Comparison of ENCODE assay signal across 15 cellular contexts in the genomic region with DNA sequence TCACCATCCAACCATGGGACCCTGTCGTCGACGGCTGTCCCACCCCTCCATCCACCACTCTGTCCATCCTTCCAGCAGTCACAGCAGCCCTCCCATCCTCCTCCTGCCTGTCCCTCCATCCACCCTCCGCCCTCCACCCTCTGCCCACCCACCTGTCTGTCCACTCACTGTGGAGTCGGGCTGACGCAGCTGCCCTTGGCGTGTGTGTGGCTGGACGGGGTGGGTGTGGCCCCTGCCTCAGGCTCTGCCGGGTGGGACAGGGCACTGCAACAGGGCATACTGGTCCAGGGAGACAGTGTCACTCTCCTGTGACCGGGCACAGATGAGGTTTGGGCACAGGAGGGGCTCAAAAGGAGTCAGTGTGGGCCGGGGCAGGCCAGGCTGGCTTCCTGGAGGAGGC. TPM values are rescaled to one million over a fixed set of nuclear protein-coding genes. Genes with fewer than 3 reads are reported as not detected.
DNase-seq lines count a peak whose midpoint lies in the region; ATAC-seq and TF ChIP-seq lines count a peak whose summit lies in the region.
"Had no signal": no experiment of that assay in that cellular context is flagged by ENCODE, and none has a peak within 500 bp of the region (broad histone marks: within the 10 kb centered on the region; RNA-seq: fewer than 3 reads in every experiment).

No MANE protein-coding gene starts in this region.

- H3K9me3 ChIP-seq in hepatocyte (ENCODE audit: low read depth) (no peaks in the 10 kb centered on the region), vagina (no peaks in the 10 kb centered on the region)
- H3K9me3 ChIP-seq: ovary, SJCRH30, thoracic aorta had no signal

- intact Hi-C loops in natural killer cell (cut with micrococcal nuclease) (no loop called here), vagina (cut with DNase I) (no loop called here)

- H3K79me2 ChIP-seq in hepatocyte: peaks cover 17% of the 10 kb centered on the region

- H3K4me1 Mint-ChIP-seq in natural killer cell: peaks cover 0 to 18% of the 10 kb centered on the region in 2 donors
- H3K4me1 Mint-ChIP-seq in natural killer cell treated with Interleukin-12 subunit alpha and Interleukin-12 subunit beta and Interleukin-15 and Interleukin-18, amount 100 ng/mL, for 72 hours (ENCODE audit: low read depth in 2 of 2): peaks cover 0 to 10% of the 10 kb centered on the region in 2 donors

- no peaks in the 10 kb centered on the region for H3K36me3 ChIP-seq in hepatocyte (replicated peaks; ENCODE audit: insufficient read depth, low read depth)
- no peaks in the 10 kb centered on the region for H3K36me3 ChIP-seq in vagina
- H3K36me3 ChIP-seq: ovary, SJCRH30, thoracic aorta had no signal

- H3K27me3 ChIP-seq in hepatocyte (no peaks in the 10 kb centered on the region), vagina (no peaks in the 10 kb centered on the region)
- H3K27me3 ChIP-seq: ovary, SJCRH30 had no signal

- no peaks in the 10 kb centered on the region for H3K9me3 Mint-ChIP-seq in natural killer cell
- H3K9me3 Mint-ChIP-seq in natural killer cell treated with Interleukin-12 subunit alpha and Interleukin-12 subunit beta and Interleukin-15 and Interleukin-18, amount 100 ng/mL, for 72 hours: no peaks in the 10 kb centered on the region

- WGBS in hepatocyte (ENCODE audit: low lambda C conversion rate, missing lambda C conversion rate): 91% methylated on average over 11 of the region's 11 CpGs

- no peaks in the 10 kb centered on the region for H3K27me3 Mint-ChIP-seq in natural killer cell (ENCODE audit: low read depth in 2 of 2)
- H3K27me3 Mint-ChIP-seq in natural killer cell treated with Interleukin-12 subunit alpha and Interleukin-12 subunit beta and Interleukin-15 and Interleukin-18, amount 100 ng/mL, for 72 hours: peaks cover 0 to 4% of the 10 kb centered on the region in 2 donors

- no peak overlapping the region for H2AFZ ChIP-seq in hepatocyte
- H2AFZ ChIP-seq: GM23338 had no signal

- H3K4me1 ChIP-seq in hepatocyte (ENCODE audit: insufficient read depth) (peaks cover 15% of the 10 kb centered on the region), vagina (peaks cover 37% of the 10 kb centered on the region)
- H3K4me1 ChIP-seq: SJCRH30 had no signal

- DNase-seq in natural killer cell: no peak
- DNase-seq in natural killer cell treated with Interleukin-12 subunit alpha and Interleukin-12 subunit beta and Interleukin-15 and Interleukin-18, amount 100 ng/mL, for 72 hours (ENCODE audit: low spot score): no peak
- no peak for DNase-seq in hepatocyte (ENCODE audit: low spot score)
- DNase-seq in vagina (ENCODE audit: extremely low spot score in 2 of 2): no peak
- DNase-seq in NCI-H146 treated with DMSO at 0.1 percent for 48 hours (lab: John Stamatoyannopoulos, UW; ENCODE audit: unreplicated experiment): no peak
- DNase-seq in hippocampal formation (lab: John Stamatoyannopoulos, UW): no peak
- DNase-seq: activated CD4-positive, alpha-beta T cell treated with anti-CD3 and anti-CD28 coated beads, Interleukin-2, amount 50 U/mL, for 4 hours; amygdala; cortex of kidney; NK-92 treated with Interleukin-12 subunit alpha and Interleukin-12 subunit beta, amount 100 ng/mL, for 24 hours; ovary had no signal

- H3K27ac ChIP-seq in hepatocyte: no peak overlapping the region
- H3K27ac ChIP-seq in vagina: peak overlapping the region; percentile 62
- H3K27ac ChIP-seq: ovary, SJCRH30, thoracic aorta had no signal

- TF ChIP-seq CTCF in natural killer cell (IDR thresholded peaks at IDR 0.05): no peak
- no peak for TF ChIP-seq CTCF in hepatocyte (IDR thresholded peaks at IDR 0.05; ENCODE audit: poor library complexity)
- no peak for TF ChIP-seq CTCF in vagina (IDR thresholded peaks at IDR 0.05)

- no peak for TF ChIP-seq POLR2A in vagina (IDR thresholded peaks at IDR 0.05)

- peaks cover 11% of the 10 kb centered on the region for H4K20me1 ChIP-seq in hepatocyte (ENCODE audit: insufficient read depth, poor library complexity, severe bottlenecking)

- no peaks in the 10 kb centered on the region for H3K36me3 Mint-ChIP-seq in natural killer cell
- no peaks in the 10 kb centered on the region for H3K36me3 Mint-ChIP-seq in natural killer cell treated with Interleukin-12 subunit alpha and Interleukin-12 subunit beta and Interleukin-15 and Interleukin-18, amount 100 ng/mL, for 72 hours

- H3K4me3 ChIP-seq in hepatocyte: no peak overlapping the region
- H3K4me3 ChIP-seq in vagina: peak overlapping the region in 1 of 2 donors; percentile 45
- H3K4me3 ChIP-seq: GM23338, lung, SJCRH30 had no signal

- no peaks in the 10 kb centered on the region for H3K9me2 ChIP-seq in hepatocyte (replicated peaks; ENCODE audit: insufficient read depth)

- no peak overlapping the region for H3K27ac Mint-ChIP-seq in natural killer cell
- no peak overlapping the region for H3K27ac Mint-ChIP-seq in natural killer cell treated with Interleukin-12 subunit alpha and Interleukin-12 subunit beta and Interleukin-15 and Interleukin-18, amount 100 ng/mL, for 72 hours
- H3K27ac Mint-ChIP-seq: GM23338 had no signal

- no peak for ATAC-seq in natural killer cell
- ATAC-seq in natural killer cell treated with Interleukin-12 subunit alpha and Interleukin-12 subunit beta and Interleukin-15 and Interleukin-18, amount 100 ng/mL, for 72 hours: no peak

- H3K4me2 ChIP-seq in hepatocyte: peak overlapping the region; percentile 85
- H3K4me2 ChIP-seq: GM23338 had no signal

- H3K4me3 Mint-ChIP-seq in natural killer cell: peak overlapping the region; percentile 40
- H3K4me3 Mint-ChIP-seq in natural killer cell treated with Interleukin-12 subunit alpha and Interleukin-12 subunit beta and Interleukin-15 and Interleukin-18, amount 100 ng/mL, for 72 hours: no peak overlapping the region
- H3K4me3 Mint-ChIP-seq: GM23338 had no signal

RNA-seq across cellular contexts. Expression of a gene that starts 1.9 kb away (rescaled TPM):
- total RNA-seq in natural killer cell (under 1 TPM in 2 of 3 donors, not detected in 1; 0.29 to 0.56 TPM), hepatocyte (55.6 and 62.1 TPM in 2 replicates), vagina (117 TPM)
- total RNA-seq in natural killer cell treated with Interleukin-12 subunit alpha and Interleukin-12 subunit beta and Interleukin-15 and Interleukin-18, amount 100 ng/mL, for 72 hours: not detected
- 89.5 and 91.3 TPM in 2 replicates for polyA plus RNA-seq in hepatocyte
- total RNA-seq: SJCRH30 had no signal

RNA-seq across cellular contexts. Expression of a gene that starts 18.9 kb away (rescaled TPM):
- total RNA-seq in natural killer cell (100 to 1,000 TPM; 619 to 690 (median 666) TPM), hepatocyte (42.4 and 52.1 TPM in 2 replicates), vagina (48.1 TPM)
- total RNA-seq in natural killer cell treated with Interleukin-12 subunit alpha and Interleukin-12 subunit beta and Interleukin-15 and Interleukin-18, amount 100 ng/mL, for 72 hours: 10 to 100 TPM; 39.0 to 44.9 TPM
- polyA plus RNA-seq in hepatocyte: 77.4 and 85.3 TPM in 2 replicates
- total RNA-seq: SJCRH30 had no signal

RNA-seq across cellular contexts. Expression of a gene that starts 26.6 kb away (rescaled TPM):
- total RNA-seq in natural killer cell: 1 to 10 TPM in 2 of 3 donors, under 1 TPM in 1; 0.66 to 1.5 (median 1.5) TPM
- under 1 TPM in 1 of 2 donors, not detected in 1; 0.50 TPM for total RNA-seq in natural killer cell treated with Interleukin-12 subunit alpha and Interleukin-12 subunit beta and Interleukin-15 and Interleukin-18, amount 100 ng/mL, for 72 hours
- total RNA-seq in hepatocyte: 27.8 and 38.8 TPM in 2 replicates
- 30.0 and 44.6 TPM in 2 replicates for polyA plus RNA-seq in hepatocyte
- 15.5 TPM for total RNA-seq in vagina

RNA-seq across cellular contexts. Expression of a gene that starts 45.9 kb away (rescaled TPM):
- total RNA-seq in natural killer cell: 10 to 100 TPM; 15.1 to 21.3 (median 15.1) TPM
- total RNA-seq in natural killer cell treated with Interleukin-12 subunit alpha and Interleukin-12 subunit beta and Interleukin-15 and Interleukin-18, amount 100 ng/mL, for 72 hours: 1 to 10 TPM; 2.4 to 6.7 TPM
- 19.5 and 21.2 TPM in 2 replicates for total RNA-seq in hepatocyte
- 34.9 and 35.7 TPM in 2 replicates for polyA plus RNA-seq in hepatocyte
- 12.0 TPM for total RNA-seq in vagina

RNA-seq across cellular contexts. Expression of a gene that starts 54.2 kb away (rescaled TPM):
- 10 to 100 TPM; 21.5 to 25.1 (median 23.4) TPM for total RNA-seq in natural killer cell
- total RNA-seq in natural killer cell treated with Interleukin-12 subunit alpha and Interleukin-12 subunit beta and Interleukin-15 and Interleukin-18, amount 100 ng/mL, for 72 hours: 10 to 100 TPM; 20.6 to 56.9 TPM
- total RNA-seq in hepatocyte: 29.7 and 31.5 TPM in 2 replicates
- 50.6 and 50.8 TPM in 2 replicates for polyA plus RNA-seq in hepatocyte
- total RNA-seq in vagina: 36.1 TPM

Comparison
In these comparisons a context has a peak if more than half of its experiments do, and no peak if none do; other contexts are left out.
1. RNA of a gene that starts 18.9 kb away (total RNA-seq): 619 to 690 TPM in natural killer cell; 42.4 to 52.1 TPM in hepatocyte, 48.1 TPM in vagina (single experiment) and 39.0 to 44.9 TPM in natural killer cell treated with Interleukin-12 subunit alpha and Interleukin-12 subunit beta and Interleukin-15 and Interleukin-18, amount 100 ng/mL, for 72 hours; every median in the first group is over 10 times any median in the second.
2. RNA of a gene that starts 1.9 kb away (total RNA-seq): 117 TPM in vagina (single experiment) and 55.6 to 62.1 TPM in hepatocyte; 0.29 to 0.56 TPM in natural killer cell and not detected in natural killer cell treated with Interleukin-12 subunit alpha and Interleukin-12 subunit beta and Interleukin-15 and Interleukin-18, amount 100 ng/mL, for 72 hours; every median in the first group is over 10 times any median in the second.